In the genomic region with DNA sequence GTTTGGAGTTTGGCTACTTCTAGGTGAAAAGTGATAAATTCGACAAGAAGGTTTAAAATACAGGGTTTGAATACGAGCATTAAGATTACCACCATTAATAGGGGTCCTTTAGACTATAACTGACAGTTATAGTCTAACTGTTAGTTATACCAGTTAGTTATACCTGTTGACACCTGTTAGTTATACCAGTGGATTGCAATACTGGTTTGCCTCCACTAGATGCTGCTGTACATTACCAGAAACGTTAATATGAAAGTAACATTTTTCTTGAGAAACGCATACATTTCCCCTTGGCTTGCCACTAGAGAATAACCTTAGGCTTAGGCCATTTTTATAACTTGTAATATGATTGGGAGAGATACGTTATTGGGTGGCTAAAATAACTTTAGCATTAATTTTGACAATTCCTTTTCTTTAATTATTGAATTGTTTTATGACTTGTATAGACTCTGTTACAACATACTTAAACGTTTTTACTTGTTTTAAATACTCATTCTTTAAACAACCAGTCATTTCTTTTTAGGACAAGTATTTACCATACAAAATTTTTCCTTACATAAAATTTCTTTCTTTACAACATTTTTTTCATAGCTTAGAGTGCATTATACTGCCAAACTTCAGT, we compare ENCODE assay signal across 9 cellular contexts.
DNase-seq lines count a peak whose midpoint lies in the region; ATAC-seq, FAIRE-seq and TF ChIP-seq lines count a peak whose summit lies in the region.
"Had no signal": no experiment of that assay in that cellular context is flagged by ENCODE, and none has a peak within 500 bp of the region (broad histone marks: within the 10 kb centered on the region; RNA-seq: fewer than 3 reads in every experiment).

No MANE protein-coding gene starts in this region.

- ATAC-seq in GM19397 (IDR thresholded peaks at IDR 0.05; ENCODE audit: unreplicated experiment) (peak; percentile 72), HG03520 (IDR thresholded peaks at IDR 0.05; ENCODE audit: unreplicated experiment) (peak; percentile 75), left lung (peak; percentile 49)

- H3F3A ChIP-seq in SU-DHL-6 (ENCODE audit: insufficient read depth), result no peaks in the 10 kb centered on the region

- FAIRE-seq in D721Med (lab: Jason Lieb, UNC), result peak; percentile 94
- FAIRE-seq: islet of Langerhans had no signal

- no peak overlapping the region for H3K9ac ChIP-seq in SU-DHL-6 (ENCODE audit: low read length)

- TF ChIP-seq CTCF in D721Med (IDR thresholded peaks at IDR 0.05; ENCODE audit: insufficient read depth, missing control alignments) (peak; percentile 84), SU-DHL-6 (IDR thresholded peaks at IDR 0.05; ENCODE audit: insufficient read depth, low read length, poor library complexity, severe bottlenecking) (peak; percentile 69), left lung (IDR thresholded peaks at IDR 0.05) (peak; percentile 42 to 55)

- H2AFZ ChIP-seq in SU-DHL-6 (ENCODE audit: low read depth, low read length, severe bottlenecking), result no peak overlapping the region

- DNase-seq in D721Med (ENCODE audit: insufficient read length, low spot score), result no peak
- DNase-seq in left lung, result no peak
- no peak for DNase-seq in stimulated activated CD4-positive, alpha-beta T cell treated with anti-CD3 and anti-CD28 coated beads, Interleukin-4, amount 100 ng/mL, for 1 hour
- no peak for DNase-seq in cortex of kidney (lab: John Stamatoyannopoulos, UW)
- DNase-seq in activated CD8-positive, alpha-beta memory T cell treated with anti-CD3 and anti-CD28 coated beads, Interleukin-2, amount 50 U/mL, for 48 hours, result no peak

- H3K4me1 ChIP-seq in left lung, result no peaks in the 10 kb centered on the region

- H3K4me3 ChIP-seq in SU-DHL-6 (ENCODE audit: insufficient read depth, low read length, poor library complexity, severe bottlenecking) (no peak overlapping the region), left lung (no peak overlapping the region)

- H3K27me3 ChIP-seq in SU-DHL-6 (ENCODE audit: low read length) (no peaks in the 10 kb centered on the region), left lung (no peaks in the 10 kb centered on the region)

- H3K27ac ChIP-seq in SU-DHL-6 (ENCODE audit: low read depth, low read length) (no peak overlapping the region), left lung (no peak overlapping the region)

- H3K9me2 ChIP-seq in SU-DHL-6 (replicated peaks; ENCODE audit: insufficient read depth, low read length), result no peaks in the 10 kb centered on the region

- H3K36me3 ChIP-seq in SU-DHL-6 (ENCODE audit: low read length) (no peaks in the 10 kb centered on the region), left lung (no peaks in the 10 kb centered on the region)

- no peaks in the 10 kb centered on the region for H3K79me2 ChIP-seq in SU-DHL-6 (ENCODE audit: insufficient read depth, low read length)

- intact Hi-C loops in left lung (cut with DNase I), result no loop called here

- no peaks in the 10 kb centered on the region for H4K20me1 ChIP-seq in SU-DHL-6 (ENCODE audit: low read depth, low read length)

- H3K9me3 ChIP-seq in SU-DHL-6 (ENCODE audit: insufficient read depth, low read length), result peaks cover 9% of the 10 kb centered on the region; the same call in 1 of the 2 replicates
- peaks cover 0 to 47% of the 10 kb centered on the region in 2 donors for H3K9me3 ChIP-seq in left lung

- H3K4me2 ChIP-seq in SU-DHL-6 (ENCODE audit: low read depth, low read length, poor library complexity, severe bottlenecking), result no peak overlapping the region
